In genomic region chr18:24846133-24846532, GRCh38 we compare ENCODE assay signal across 22 cellular contexts.
"Had no signal": no experiment of that assay in that cellular context is flagged by ENCODE, and none has a peak within 500 bp of the region (broad histone marks: within the 10 kb centered on the region; RNA-seq: fewer than 3 reads in every experiment).

No MANE protein-coding gene starts in this region.

- ATAC-seq: body of pancreas, left lung had no signal

- H3K9me3 ChIP-seq: body of pancreas, esophagus squamous epithelium, left lung, tibial nerve, vagina had no signal

- FAIRE-seq: endothelial cell of umbilical vein had no signal

- H2AFZ ChIP-seq: hepatocyte had no signal

- H3K4me1 ChIP-seq: body of pancreas, esophagus squamous epithelium, left lung, tibial nerve, vagina had no signal

- H3K4me3 ChIP-seq: body of pancreas, esophagus squamous epithelium, hepatocyte, left lung, tibial nerve, vagina had no signal

- H3K36me3 ChIP-seq: esophagus squamous epithelium, left lung, tibial nerve, vagina had no signal

- H3K4me2 ChIP-seq: hepatocyte had no signal

- H3K27ac ChIP-seq: body of pancreas, esophagus squamous epithelium, hepatocyte, left lung, tibial nerve, vagina had no signal

- H3K79me2 ChIP-seq: hepatocyte had no signal

- DNase-seq: activated B cell treated with CpG ODN at 0.5 μM for 24 hours; activated CD4-positive, alpha-beta T cell treated with anti-CD3 and anti-CD28 coated beads, Interleukin-2, amount 10 ng/mL, durations not matched to agents 7 days and 5 days; activated CD8-positive, alpha-beta memory T cell treated with anti-CD3 and anti-CD28 coated beads, Interleukin-2, amount 50 U/mL, for 48 hours; activated gamma-delta T cell treated with Interleukin-2 at 50 U/mL for 16 hours; activated naive CD8-positive, alpha-beta T cell treated with anti-CD3 and anti-CD28 coated beads for 36 hours; amygdala; body of pancreas; cortex of kidney; effector CD4-positive, alpha-beta T cell; esophagus squamous epithelium; islet precursor cell; left lung; mammary epithelial cell; nephron progenitor cell; occipital lobe; stimulated activated CD4-positive, alpha-beta T cell treated with anti-CD3 and anti-CD28 coated beads, Interleukin-2, amount 100 ng/mL, for 48 hours; stimulated activated naive CD4-positive, alpha-beta T cell treated with Interleukin-2 at 50 U/mL for 16 hours; substantia nigra had no signal

- H3K27me3 ChIP-seq: body of pancreas, left lung, tibial nerve, vagina had no signal
